Comparison of ENCODE assay signal across 8 cellular contexts in genomic region chr17:40100669-40101366, GRCh38. TPM values are rescaled to one million over a fixed set of nuclear protein-coding genes. Genes with fewer than 3 reads are reported as not detected.
DNase-seq lines count a peak whose midpoint lies in the region; ATAC-seq and TF ChIP-seq lines count a peak whose summit lies in the region.

No MANE protein-coding gene starts in this region.

- H3K9me3 Mint-ChIP-seq in endothelial cell (ENCODE audit: unreplicated experiment), result no peaks in the 10 kb centered on the region

- H3K9me2 ChIP-seq in OCI-LY7 (ENCODE audit: insufficient read depth, low read length), result no peaks in the 10 kb centered on the region

- DNase-seq in GM10248 (ENCODE audit: extremely low spot score), result peak; percentile 80
- peak; percentile 93 for DNase-seq in OCI-LY7 (ENCODE audit: low spot score)
- peak; percentile 89 for DNase-seq in activated T-cell treated with anti-CD3 and anti-CD28 coated beads for 24 hours (ENCODE audit: low read depth)
- peak; percentile 91 for DNase-seq in endothelial cell (ENCODE audit: low spot score)
- peak; percentile 81 for DNase-seq in stimulated activated CD8-positive, alpha-beta memory T cell treated with anti-CD3 and anti-CD28 coated beads, Interleukin-12 subunit alpha, Interleukin-12 subunit beta, amount 100 ng/mL, for 4 hours (ENCODE audit: low read depth)

- POLR2A ChIA-PET in GM10248 (lab: Yijun Ruan, JAX), result interaction anchor here (0.6 kb wide), 2 partner anchors 425 to 1191 kb away, joined by 3 to 4 read pairs; no protein-coding TSS in a partner anchor
- POLR2A ChIA-PET in OCI-LY7 (lab: Charles Lee), result interaction anchor here (0.6 to 4.8 kb wide), 7 partner anchors 9 to 1199 kb away, joined by 3 to 52 read pairs (median 6); partner anchors contain the start of gene MED24

- TF ChIP-seq CTCF in GM10248 (IDR thresholded peaks at IDR 0.05; ENCODE audit: control extremely low read depth, extremely low read depth, low read depth, missing control alignments), result no peak
- TF ChIP-seq CTCF in OCI-LY7 (conservative IDR thresholded peaks at IDR 0.05; ENCODE audit: low read length), result no peak
- TF ChIP-seq CTCF in endothelial cell (IDR thresholded peaks at IDR 0.05; ENCODE audit: unreplicated experiment), result no peak

- peak overlapping the region; percentile 19 for H3K27ac ChIP-seq in OCI-LY7 (ENCODE audit: low read depth, low read length, poor library complexity, severe bottlenecking)
- peak overlapping the region; percentile 96 for H3K27ac ChIP-seq in mesodermal cell (ENCODE audit: low read depth, low read length, severe bottlenecking)

- H2AFZ ChIP-seq in OCI-LY7 (ENCODE audit: low read length), result peak overlapping the region; percentile 82

- H3K4me1 ChIP-seq in OCI-LY7 (ENCODE audit: insufficient read depth, low read length, poor library complexity, severe bottlenecking) (peaks cover 51% of the 10 kb centered on the region), mesodermal cell (ENCODE audit: control insufficient read depth, insufficient read depth, low read length, poor library complexity, severe bottlenecking) (peaks cover 26% of the 10 kb centered on the region)

- peak overlapping the region; percentile 57 for H3K27ac Mint-ChIP-seq in endothelial cell (ENCODE audit: unreplicated experiment)

- no peak for TF ChIP-seq EP300 in Ishikawa (IDR thresholded peaks at IDR 0.05; ENCODE audit: borderline replicate concordance)

- intact Hi-C loops in OCI-LY7 (cut with micrococcal nuclease; ENCODE audit: unreplicated experiment), result no loop called here

- WGBS in mesodermal cell (ENCODE audit: insufficient coverage in 2 of 2), 2 experiments, result 2 to 3% methylated on average over 20 of the region's 25 CpGs

- H3K4me3 Mint-ChIP-seq in endothelial cell (ENCODE audit: unreplicated experiment), result peak overlapping the region; percentile 86

- CTCF ChIA-PET in GM10248 (lab: Yijun Ruan, JAX), result interaction anchor here (0.8 to 10.7 kb wide), 10 partner anchors 11 to 254 kb away, joined by 3 to 180 read pairs (median 6); no protein-coding TSS in a partner anchor
- CTCF ChIA-PET in OCI-LY7 (lab: Charles Lee; ENCODE audit: unreplicated experiment), result interaction anchor here (0.6 to 1.8 kb wide), 6 partner anchors 9 to 34 kb away, joined by 3 to 17 read pairs (median 3); no protein-coding TSS in a partner anchor

- peaks cover 13% of the 10 kb centered on the region for H3K36me3 Mint-ChIP-seq in endothelial cell (ENCODE audit: low read depth, unreplicated experiment)

- peaks cover 60% of the 10 kb centered on the region for H3K4me1 Mint-ChIP-seq in endothelial cell (ENCODE audit: unreplicated experiment)

- H3K9me3 ChIP-seq in OCI-LY7 (ENCODE audit: low read length), result no peaks in the 10 kb centered on the region
- H3K9me3 ChIP-seq in mesodermal cell (ENCODE audit: control insufficient read depth, low read length), result no peaks in the 10 kb centered on the region

- peak overlapping the region; percentile 78 for H3K4me3 ChIP-seq in OCI-LY7 (ENCODE audit: low read depth, low read length, poor library complexity, severe bottlenecking)
- H3K4me3 ChIP-seq in mesodermal cell (ENCODE audit: extremely low read depth, insufficient read depth, low read length, poor library complexity, severe bottlenecking), result peak overlapping the region; percentile 50

- no peak for ATAC-seq in GM21367 (IDR thresholded peaks at IDR 0.05; ENCODE audit: unreplicated experiment)

- no peak for TF ChIP-seq RAD21 in Ishikawa (IDR thresholded peaks at IDR 0.05; ENCODE audit: low read depth)

- peaks cover 16% of the 10 kb centered on the region; the same call in 1 of the 2 replicates for H3K79me2 ChIP-seq in OCI-LY7 (ENCODE audit: insufficient read depth, low read depth, low read length)

- peak overlapping the region; percentile 98 for H3K4me2 ChIP-seq in OCI-LY7 (ENCODE audit: low read length)

- BruUV-seq in OCI-LY7 (replicated peaks; lab: Mats Ljungman, UMichigan), result no TSS peak

- H3K36me3 ChIP-seq in OCI-LY7 (ENCODE audit: insufficient read depth, low read length) (peaks cover 19% of the 10 kb centered on the region), mesodermal cell (ENCODE audit: control insufficient read depth, insufficient read depth, low read length) (peaks cover 16% of the 10 kb centered on the region)

- no peaks in the 10 kb centered on the region for H4K20me1 ChIP-seq in OCI-LY7 (ENCODE audit: insufficient read depth, low read length)

- H3K27me3 Mint-ChIP-seq in endothelial cell (ENCODE audit: unreplicated experiment), result peaks cover 31% of the 10 kb centered on the region

TF ChIP-seq in Ishikawa, 13 proteins besides CTCF, POLR2A, EP300 and RAD21:
- TF ChIP-seq REST (IDR thresholded peaks at IDR 0.05; ENCODE audit: low read depth) (no peak), USF1 (IDR thresholded peaks at IDR 0.05) (peak; percentile 93), TAF1 (IDR thresholded peaks at IDR 0.05; ENCODE audit: low read depth) (peak; percentile 37; the same call in 1 of the 2 replicates), FOXM1 (IDR thresholded peaks at IDR 0.05; ENCODE audit: borderline replicate concordance, low read depth) (no peak), NFIC (IDR thresholded peaks at IDR 0.05) (no peak), CEBPB (IDR thresholded peaks at IDR 0.05) (no peak; the same call in 1 of the 2 replicates), EGR1 (IDR thresholded peaks at IDR 0.05) (no peak), YY1 (IDR thresholded peaks at IDR 0.05; ENCODE audit: low read depth) (no peak), CREB1 (IDR thresholded peaks at IDR 0.05; ENCODE audit: low read depth) (no peak), TEAD4 (IDR thresholded peaks at IDR 0.05) (peak; percentile 28; the same call in 1 of the 2 replicates), ZBTB7A (IDR thresholded peaks at IDR 0.05; ENCODE audit: low read depth) (no peak), MAX (IDR thresholded peaks at IDR 0.05) (peak; percentile 100), TCF12 (IDR thresholded peaks at IDR 0.05; ENCODE audit: low read depth) (peak; percentile 43; the same call in 1 of the 2 replicates)

RNA-seq across cellular contexts. Expression of gene NR1D1, which starts 0.4 kb away (rescaled TPM):
- total RNA-seq in OCI-LY7 (2014; rRNA removed; shearing (Covaris generic)), result 1.7 and 2.3 TPM in 2 replicates
- total RNA-seq in OCI-LY7 (2022) (7.0 and 8.7 TPM in 2 replicates), endothelial cell (ENCODE audit: unreplicated experiment) (2.6 TPM)
- 8.1 TPM for polyA plus RNA-seq in mesodermal cell (2013, experiment 1 of 2)
- polyA plus RNA-seq in mesodermal cell (2013, experiment 2 of 2), result 6.0 TPM

RNA-seq across cellular contexts. Expression of gene MSL1, which starts 21.0 kb away (rescaled TPM):
- total RNA-seq in OCI-LY7 (2014; rRNA removed; shearing (Covaris generic)), result 67.2 and 95.4 TPM in 2 replicates
- 96.0 and 97.2 TPM in 2 replicates for total RNA-seq in OCI-LY7 (2022)
- 96.2 TPM for total RNA-seq in endothelial cell (ENCODE audit: unreplicated experiment)
- polyA plus RNA-seq in mesodermal cell (2013, experiment 1 of 2), result 81.0 TPM
- polyA plus RNA-seq in mesodermal cell (2013, experiment 2 of 2), result 79.8 TPM

RNA-seq across cellular contexts. Expression of gene THRA, which starts 38.1 kb away (rescaled TPM):
- total RNA-seq in OCI-LY7 (2014; rRNA removed; shearing (Covaris generic)), result 5.4 and 9.3 TPM in 2 replicates
- total RNA-seq in OCI-LY7 (2022) (3.9 and 5.1 TPM in 2 replicates), endothelial cell (ENCODE audit: unreplicated experiment) (13.6 TPM)
- 20.7 TPM for polyA plus RNA-seq in mesodermal cell (2013, experiment 1 of 2)
- polyA plus RNA-seq in mesodermal cell (2013, experiment 2 of 2), result 21.5 TPM

RNA-seq across cellular contexts. Expression of gene CASC3, which starts 39.5 kb away (rescaled TPM):
- 42.6 and 46.9 TPM in 2 replicates for total RNA-seq in OCI-LY7 (2014; rRNA removed; shearing (Covaris generic))
- total RNA-seq in OCI-LY7 (2022) (100 and 117 TPM in 2 replicates), endothelial cell (ENCODE audit: unreplicated experiment) (96.4 TPM)
- 75.2 TPM for polyA plus RNA-seq in mesodermal cell (2013, experiment 1 of 2)
- 72.6 TPM for polyA plus RNA-seq in mesodermal cell (2013, experiment 2 of 2)

RNA-seq across cellular contexts. Expression of gene MED24, which starts 46.6 kb away (rescaled TPM):
- total RNA-seq in OCI-LY7 (2014; rRNA removed; shearing (Covaris generic)), result 36.3 and 65.9 TPM in 2 replicates
- total RNA-seq in OCI-LY7 (2022) (103 and 112 TPM in 2 replicates), endothelial cell (ENCODE audit: unreplicated experiment) (111 TPM)
- polyA plus RNA-seq in mesodermal cell (2013, experiment 1 of 2), result 73.9 TPM
- polyA plus RNA-seq in mesodermal cell (2013, experiment 2 of 2), result 73.6 TPM
